ENCODE assay signal across 8 cellular contexts in the genomic region with DNA sequence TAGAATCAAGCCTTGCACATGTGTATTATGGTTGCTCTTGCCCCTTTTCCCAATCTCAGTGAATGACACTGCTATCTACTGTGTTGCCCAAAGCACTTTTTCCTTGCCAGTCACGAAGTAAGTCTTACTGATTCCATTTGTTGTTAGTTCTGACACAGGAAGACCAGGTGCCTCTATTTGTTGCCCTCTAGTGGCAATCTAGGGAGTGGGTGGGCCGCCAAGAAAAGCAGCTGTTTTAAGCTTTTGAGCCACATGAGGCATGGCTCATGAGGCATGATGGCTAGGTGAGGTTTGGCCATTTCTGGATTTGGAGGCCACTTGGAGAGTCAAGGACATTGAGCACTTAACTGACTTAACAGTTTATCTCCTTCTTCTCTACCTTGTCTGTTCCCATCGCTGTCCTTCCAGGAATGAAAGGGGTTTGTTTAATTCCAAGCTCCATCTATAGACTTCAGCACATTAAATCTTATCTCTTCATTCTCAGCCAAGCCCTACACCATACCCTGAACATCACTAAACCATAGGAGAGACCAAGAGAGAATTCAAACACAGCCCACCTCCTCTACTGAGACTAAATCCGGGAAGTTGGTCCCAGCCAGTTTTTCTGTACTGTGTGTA.
DNase-seq lines count a peak whose midpoint lies in the region; ATAC-seq and TF ChIP-seq lines count a peak whose summit lies in the region.

No MANE protein-coding gene starts in this region.

- H3K4me3 ChIP-seq in breast epithelium, result no peak overlapping the region
- H3K4me3 ChIP-seq in thyroid gland (replicated peaks in 1 of 3), result no peak overlapping the region

- TF ChIP-seq CTCF in MCF 10A (IDR thresholded peaks at IDR 0.05; ENCODE audit: unreplicated experiment), result peak; percentile 61
- no peak for TF ChIP-seq CTCF in breast epithelium (IDR thresholded peaks at IDR 0.05)
- TF ChIP-seq CTCF in thyroid gland (IDR thresholded peaks at IDR 0.05), result peak in 5 of 6 experiments; percentile 8 to 42 (median 17)

- H3K4me1 Mint-ChIP-seq in MCF 10A (ENCODE audit: insufficient read depth, unreplicated experiment), result no peaks in the 10 kb centered on the region

- H3K4me3 Mint-ChIP-seq in MCF 10A (ENCODE audit: unreplicated experiment), result no peak overlapping the region

- intact Hi-C loops in MCF 10A (cut with micrococcal nuclease), result loop anchor here (1.0 kb wide), 2 partner anchors 24 to 481 kb away; no protein-coding TSS in a partner anchor
- intact Hi-C loops in breast epithelium (cut with DNase I; ENCODE audit: low total_unique reads), result no loop called here
- intact Hi-C loops in thyroid gland (cut with DNase I), result no loop called here

- H3K27me3 ChIP-seq in breast epithelium (no peaks in the 10 kb centered on the region), thyroid gland (no peaks in the 10 kb centered on the region)

- peak; percentile 67 for DNase-seq in MCF 10A (ENCODE audit: unreplicated experiment)
- no peak for DNase-seq in breast epithelium (ENCODE audit: low spot score in 2 of 2)
- DNase-seq in NCI-H1105 treated with DMSO at 0.1 percent for 48 hours (lab: John Stamatoyannopoulos, UW), result peak; percentile 35
- peak; percentile 41 for DNase-seq in activated CD4-positive, CD25-positive, alpha-beta regulatory T cell treated with anti-CD3 and anti-CD28 coated beads, Interleukin-2, amount 50 U/mL, for 72 hours
- peak; percentile 3 to 45 for DNase-seq in dermis microvascular lymphatic vessel endothelial cell (ENCODE audit: low read depth in 2 of 2)
- DNase-seq in myocyte (ENCODE audit: low read depth), result peak; percentile 68
- DNase-seq in thyroid gland, result peak in 1 of 2 donors; percentile 25

- no peak overlapping the region for H3K27ac Mint-ChIP-seq in MCF 10A (ENCODE audit: low read depth, unreplicated experiment)

- no TSS peak for BruUV-seq in MCF 10A (replicated peaks; lab: Mats Ljungman, UMichigan)

- no peaks in the 10 kb centered on the region for H3K9me3 Mint-ChIP-seq in MCF 10A (ENCODE audit: unreplicated experiment)

- POLR2A ChIA-PET in MCF 10A (lab: Yijun Ruan, JAX), result interaction anchor here (1.2 kb wide), 1 partner anchor 11 kb away, joined by 3 read pairs; no protein-coding TSS in a partner anchor

- H3K27me3 Mint-ChIP-seq in MCF 10A (ENCODE audit: insufficient read depth, unreplicated experiment), result no peaks in the 10 kb centered on the region

- TF ChIP-seq POLR2A in breast epithelium (IDR thresholded peaks at IDR 0.05) (no peak), thyroid gland (IDR thresholded peaks at IDR 0.05) (no peak)

- H3K4me1 ChIP-seq in breast epithelium, result no peaks in the 10 kb centered on the region
- H3K4me1 ChIP-seq in thyroid gland, result peaks cover 25 to 34% of the 10 kb centered on the region in 2 donors

- CTCF ChIA-PET in MCF 10A (lab: Yijun Ruan, JAX), result interaction anchor here (0.6 to 2.7 kb wide), 15 partner anchors 8 to 1936 kb away, joined by 3 to 16 read pairs (median 3); a partner anchor contains a TSS

- H3K36me3 ChIP-seq in breast epithelium (peaks cover 8% of the 10 kb centered on the region), thyroid gland (no peaks in the 10 kb centered on the region)

- 76 to 86% methylated on average over 4 of the region's 4 CpGs for WGBS in thyroid gland, 2 donors

- H3K9me3 ChIP-seq in breast epithelium (no peaks in the 10 kb centered on the region), thyroid gland (no peaks in the 10 kb centered on the region)

- no peak for ATAC-seq in GM21737 (IDR thresholded peaks at IDR 0.05; ENCODE audit: unreplicated experiment)

- no peaks in the 10 kb centered on the region for H3K36me3 Mint-ChIP-seq in MCF 10A (ENCODE audit: insufficient read depth, unreplicated experiment)

- H3K27ac ChIP-seq in breast epithelium, result no peak overlapping the region
- peak overlapping the region in 2 of 3 donors; percentile 68 to 89 for H3K27ac ChIP-seq in thyroid gland

Comparison
In these comparisons a context has a peak if more than half of its experiments do, and no peak if none do; other contexts are left out.
1. DNase-seq: peak in MCF 10A (single experiment), NCI-H1105 treated with DMSO at 0.1 percent for 48 hours (single experiment), activated CD4-positive, CD25-positive, alpha-beta regulatory T cell treated with anti-CD3 and anti-CD28 coated beads, Interleukin-2, amount 50 U/mL, for 72 hours (single experiment), dermis microvascular lymphatic vessel endothelial cell (2 of 2) and myocyte (single experiment); none in breast epithelium (0 of 2).
2. CTCF ChIP-seq: peak in MCF 10A (single experiment) and thyroid gland (5 of 6); none in breast epithelium (0 of 3).
3. H3K27ac ChIP-seq: peak in thyroid gland (2 of 3); none in breast epithelium (0 of 2).